ENCODE assay signal across 30 cellular contexts in genomic region chr2:126934803-126935202, GRCh38. TPM values are rescaled to one million over a fixed set of nuclear protein-coding genes. Genes with fewer than 3 reads are reported as not detected.
"Had no signal": no experiment of that assay in that cellular context is flagged by ENCODE, and none has a peak within 500 bp of the region (broad histone marks: within the 10 kb centered on the region; RNA-seq: fewer than 3 reads in every experiment).

No MANE protein-coding gene starts in this region.

- H3K4me3 Mint-ChIP-seq: activated B cell treated with CpG ODN at 0.5 μM for 24 hours; activated CD4-positive, alpha-beta memory T cell treated with anti-CD3 and anti-CD28 coated beads for 36 hours; activated CD4-positive, alpha-beta T cell treated with anti-CD3 and anti-CD28 coated beads for 36 hours; activated naive CD4-positive, alpha-beta T cell treated with anti-CD3 and anti-CD28 coated beads for 36 hours; activated naive CD8-positive, alpha-beta T cell treated with anti-CD3 and anti-CD28 coated beads, Interleukin-2, amount 10 ng/mL, durations not matched to agents 7 days and 5 days; effector memory CD8-positive, alpha-beta T cell; natural killer cell; stimulated activated naive CD8-positive, alpha-beta T cell treated with anti-CD3 and anti-CD28 coated beads, Interleukin-15, Interleukin-2, amounts not matched to agents 100 ng/mL and 50 ng/mL, for 24 hours had no signal

- H3K36me3 Mint-ChIP-seq: activated CD4-positive, alpha-beta memory T cell treated with anti-CD3 and anti-CD28 coated beads for 36 hours; activated naive CD8-positive, alpha-beta T cell treated with anti-CD3 and anti-CD28 coated beads, Interleukin-2, amount 10 ng/mL, durations not matched to agents 7 days and 5 days had no signal

- H3K27ac Mint-ChIP-seq: activated B cell treated with CpG ODN at 0.5 μM for 24 hours; activated CD4-positive, alpha-beta memory T cell treated with anti-CD3 and anti-CD28 coated beads for 36 hours; activated CD4-positive, alpha-beta T cell treated with anti-CD3 and anti-CD28 coated beads for 36 hours; activated naive CD4-positive, alpha-beta T cell treated with anti-CD3 and anti-CD28 coated beads for 36 hours; activated naive CD8-positive, alpha-beta T cell treated with anti-CD3 and anti-CD28 coated beads, Interleukin-2, amount 10 ng/mL, durations not matched to agents 7 days and 5 days; stimulated activated naive CD8-positive, alpha-beta T cell treated with anti-CD3 and anti-CD28 coated beads, Interleukin-15, Interleukin-2, amounts not matched to agents 100 ng/mL and 50 ng/mL, for 24 hours had no signal

- H3K9me3 Mint-ChIP-seq: activated CD4-positive, alpha-beta memory T cell treated with anti-CD3 and anti-CD28 coated beads for 36 hours; activated naive CD4-positive, alpha-beta T cell treated with anti-CD3 and anti-CD28 coated beads for 36 hours; activated naive CD8-positive, alpha-beta T cell treated with anti-CD3 and anti-CD28 coated beads, Interleukin-2, amount 10 ng/mL, durations not matched to agents 7 days and 5 days; effector memory CD8-positive, alpha-beta T cell; natural killer cell had no signal

- H3K4me1 Mint-ChIP-seq: activated CD4-positive, alpha-beta T cell treated with anti-CD3 and anti-CD28 coated beads for 36 hours; activated naive CD8-positive, alpha-beta T cell treated with anti-CD3 and anti-CD28 coated beads, Interleukin-2, amount 10 ng/mL, durations not matched to agents 7 days and 5 days had no signal

- DNase-seq: activated B cell treated with CpG ODN at 0.5 μM for 24 hours; activated CD4-positive, alpha-beta memory T cell treated with anti-CD3 and anti-CD28 coated beads for 36 hours; activated CD4-positive, alpha-beta T cell treated with anti-CD3 and anti-CD28 coated beads for 36 hours; activated effector memory CD4-positive, alpha-beta T cell treated with Interleukin-2 at 50 U/mL for 16 hours; activated naive CD4-positive, alpha-beta T cell treated with anti-CD3 and anti-CD28 coated beads for 36 hours; activated naive CD8-positive, alpha-beta T cell treated with anti-CD3 and anti-CD28 coated beads, Interleukin-2, amount 10 ng/mL, durations not matched to agents 7 days and 5 days; activated T-cell treated with anti-CD3 and anti-CD28 coated beads, Interleukin-2, amount 50 U/mL, for 48 hours; amniotic stem cell; colonic mucosa; dorsolateral prefrontal cortex; effector memory CD8-positive, alpha-beta T cell; esophagus squamous epithelium; gastrocnemius medialis; head of caudate nucleus; hypothalamus; left ventricle myocardium superior; midbrain; natural killer cell; pancreas; psoas muscle; right cardiac atrium; stimulated activated CD4-positive, alpha-beta T cell treated with anti-CD3 and anti-CD28 coated beads, Interleukin-12 subunit alpha, Interleukin-12 subunit beta, amount 100 ng/mL, for 4 hours; substantia nigra; T1000; tibial artery had no signal

RNA-seq across cellular contexts. Expression of gene TEX51, which starts 36.1 kb away (rescaled TPM):
- total RNA-seq: activated B cell treated with CpG ODN at 0.5 μM for 24 hours; activated CD4-positive, alpha-beta memory T cell treated with anti-CD3 and anti-CD28 coated beads for 36 hours; activated CD4-positive, alpha-beta T cell treated with anti-CD3 and anti-CD28 coated beads for 36 hours; activated naive CD4-positive, alpha-beta T cell treated with anti-CD3 and anti-CD28 coated beads for 36 hours; activated naive CD8-positive, alpha-beta T cell treated with anti-CD3 and anti-CD28 coated beads, Interleukin-2, amount 10 ng/mL, durations not matched to agents 7 days and 5 days; breast epithelium; colonic mucosa; dorsolateral prefrontal cortex; endothelial cell of umbilical vein; esophagus squamous epithelium; gastrocnemius medialis; left ventricle myocardium superior; natural killer cell; pancreas; psoas muscle; right cardiac atrium; skeletal muscle tissue; urinary bladder had no signal
